ENCODE assay signal across 27 cellular contexts in the genomic region with DNA sequence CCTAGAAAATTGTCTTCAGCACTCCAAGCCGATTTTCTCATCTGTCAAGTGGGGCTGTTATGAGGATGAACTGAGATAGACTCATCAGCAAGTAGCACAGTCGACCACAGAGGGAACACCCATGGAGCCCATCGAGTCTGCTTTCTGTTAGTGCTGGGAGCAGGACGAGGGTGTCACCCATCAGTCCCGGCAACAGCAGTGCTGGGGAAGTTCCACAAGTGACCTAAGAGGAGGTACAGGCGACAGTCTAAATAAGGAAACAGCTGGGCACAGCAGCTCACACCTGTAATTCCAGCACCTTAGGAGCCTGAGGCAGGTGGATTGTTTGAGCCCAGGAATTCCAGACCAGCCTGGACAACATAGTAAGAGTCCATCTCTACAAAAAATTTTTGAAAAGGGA.
"Had no signal": no experiment of that assay in that cellular context is flagged by ENCODE, and none has a peak within 500 bp of the region (broad histone marks: within the 10 kb centered on the region; RNA-seq: fewer than 3 reads in every experiment).

No MANE protein-coding gene starts in this region.

- ATAC-seq: activated CD4-positive, alpha-beta T cell treated with anti-CD3 and anti-CD28 coated beads for 36 hours; body of pancreas; naive thymus-derived CD4-positive, alpha-beta T cell; sciatic nerve had no signal

- H3K9me3 ChIP-seq: body of pancreas, colonic mucosa, neutrophil, ovary, uterus had no signal

- H3K27me3 Mint-ChIP-seq: activated CD4-positive, alpha-beta T cell treated with anti-CD3 and anti-CD28 coated beads for 36 hours; activated naive CD8-positive, alpha-beta T cell; naive thymus-derived CD4-positive, alpha-beta T cell; progenitor cell of endocrine pancreas; stimulated activated naive CD8-positive, alpha-beta T cell treated with anti-CD3 and anti-CD28 coated beads, Interleukin-15, Interleukin-2, amounts not matched to agents 100 ng/mL and 50 ng/mL, for 24 hours had no signal

- H3K27me3 ChIP-seq: body of pancreas, colonic mucosa, neutrophil, ovary, uterus had no signal

- H3K36me3 ChIP-seq: colonic mucosa, neutrophil, ovary, uterus had no signal

- H3K4me3 ChIP-seq: body of pancreas, colonic mucosa, ovary, skin epidermis, thoracic aorta, uterus had no signal

- H3K27ac ChIP-seq: body of pancreas, colonic mucosa, neutrophil, ovary, skin epidermis, thoracic aorta, uterus had no signal

- H3K4me1 ChIP-seq: colonic mucosa, uterus had no signal

- H3K9me3 Mint-ChIP-seq: naive thymus-derived CD4-positive, alpha-beta T cell; stimulated activated naive CD8-positive, alpha-beta T cell treated with anti-CD3 and anti-CD28 coated beads, Interleukin-15, Interleukin-2, amounts not matched to agents 100 ng/mL and 50 ng/mL, for 24 hours; T-helper 2 cell treated with Interferon-gamma antibody and Interleukin-4, amounts not matched to agents 5 μg/mL and 100 μg/mL, for 36 hours had no signal

- H3K27ac Mint-ChIP-seq: activated CD4-positive, alpha-beta T cell treated with anti-CD3 and anti-CD28 coated beads for 36 hours; activated naive CD8-positive, alpha-beta T cell; progenitor cell of endocrine pancreas; stimulated activated naive CD8-positive, alpha-beta T cell treated with anti-CD3 and anti-CD28 coated beads, Interleukin-15, Interleukin-2, amounts not matched to agents 100 ng/mL and 50 ng/mL, for 24 hours; T-helper 2 cell treated with Interferon-gamma antibody and Interleukin-4, amounts not matched to agents 5 μg/mL and 100 μg/mL, for 36 hours had no signal

- H3K4me3 Mint-ChIP-seq: activated CD4-positive, alpha-beta T cell treated with anti-CD3 and anti-CD28 coated beads for 36 hours; activated naive CD8-positive, alpha-beta T cell; naive thymus-derived CD4-positive, alpha-beta T cell; stimulated activated naive CD8-positive, alpha-beta T cell treated with anti-CD3 and anti-CD28 coated beads, Interleukin-15, Interleukin-2, amounts not matched to agents 100 ng/mL and 50 ng/mL, for 24 hours; T-helper 2 cell treated with Interferon-gamma antibody and Interleukin-4, amounts not matched to agents 5 μg/mL and 100 μg/mL, for 36 hours had no signal

- DNase-seq: activated CD4-positive, alpha-beta T cell treated with anti-CD3 and anti-CD28 coated beads for 36 hours; activated CD4-positive, alpha-beta T cell treated with anti-CD3 and anti-CD28 coated beads, Interleukin-2, amount 50 U/mL, for 4 hours; activated CD4-positive, CD25-positive, alpha-beta regulatory T cell; activated T-cell treated with anti-CD3 and anti-CD28 coated beads for 4 hours; aorta; body of pancreas; cerebellar nuclear complex; colonic mucosa; effector CD8-positive, alpha-beta T cell; erythroblast; head of caudate nucleus; hypothalamus; midbrain; naive thymus-derived CD4-positive, alpha-beta T cell; ovary; stimulated activated CD4-positive, alpha-beta T cell treated with anti-CD3 and anti-CD28 coated beads, Interleukin-12 subunit alpha, Interleukin-12 subunit beta, amount 100 ng/mL, for 4 hours; stimulated activated CD4-positive, alpha-beta T cell treated with anti-CD3 and anti-CD28 coated beads, Interleukin-4, amount 100 ng/mL, for 1 hour; trophoblast cell; uterus had no signal
